ENCODE assay signal across 8 cellular contexts in the genomic region with DNA sequence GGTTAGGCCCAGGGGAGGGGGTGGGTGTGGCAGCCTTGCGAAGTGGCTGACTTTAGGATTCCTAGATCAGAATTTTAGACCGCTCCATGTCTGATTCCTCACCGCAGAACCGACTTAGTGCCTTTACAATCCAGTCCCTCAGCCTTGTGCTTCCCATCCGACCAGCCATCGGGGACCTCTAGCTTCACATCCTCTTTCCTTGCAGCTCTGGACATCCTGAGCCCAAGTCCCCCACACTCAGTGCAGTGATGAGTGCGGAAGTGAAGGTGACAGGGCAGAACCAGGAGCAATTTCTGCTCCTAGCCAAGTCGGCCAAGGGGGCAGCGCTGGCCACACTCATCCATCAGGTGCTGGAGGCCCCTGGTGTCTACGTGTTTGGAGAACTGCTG. TPM values are rescaled to one million over a fixed set of nuclear protein-coding genes. Genes with fewer than 3 reads are reported as not detected.
DNase-seq lines count a peak whose midpoint lies in the region; ATAC-seq and TF ChIP-seq lines count a peak whose summit lies in the region.

No MANE protein-coding gene starts in this region.

- no peaks in the 10 kb centered on the region for H3K9me3 ChIP-seq in lower lobe of right lung

- H3K9me3 Mint-ChIP-seq in activated naive CD4-positive, alpha-beta T cell treated with anti-CD3 and anti-CD28 coated beads, Interleukin-2, amount 10 ng/mL, durations not matched to agents 7 days and 5 days = no peaks in the 10 kb centered on the region

- ATAC-seq in HG03095 (IDR thresholded peaks at IDR 0.05; ENCODE audit: unreplicated experiment) = peak; percentile 30
- peak; percentile 32 to 37 for ATAC-seq in lower lobe of right lung

- no peaks in the 10 kb centered on the region for H3K27me3 ChIP-seq in lower lobe of right lung (ENCODE audit: low read depth)

- H3K36me3 Mint-ChIP-seq in activated naive CD4-positive, alpha-beta T cell treated with anti-CD3 and anti-CD28 coated beads, Interleukin-2, amount 10 ng/mL, durations not matched to agents 7 days and 5 days = peaks cover 14% of the 10 kb centered on the region

- TF ChIP-seq CTCF in lower lobe of right lung (IDR thresholded peaks at IDR 0.05) = no peak

- H3K4me1 Mint-ChIP-seq in activated naive CD4-positive, alpha-beta T cell treated with anti-CD3 and anti-CD28 coated beads, Interleukin-2, amount 10 ng/mL, durations not matched to agents 7 days and 5 days = peaks cover 31% of the 10 kb centered on the region

- intact Hi-C loops in lower lobe of right lung (cut with DNase I) = no loop called here

- H3K36me3 ChIP-seq in lower lobe of right lung = peaks cover 25% of the 10 kb centered on the region

- peak overlapping the region; percentile 88 for H3K4me3 Mint-ChIP-seq in activated naive CD4-positive, alpha-beta T cell treated with anti-CD3 and anti-CD28 coated beads, Interleukin-2, amount 10 ng/mL, durations not matched to agents 7 days and 5 days

- CTCF ChIA-PET in activated naive CD4-positive, alpha-beta T cell treated with anti-CD3 and anti-CD28 coated beads, Interleukin-2, amount 10 ng/mL, durations not matched to agents 7 days and 5 days (lab: Charles Lee) = interaction anchor here (1.0 to 1.7 kb wide), 4 partner anchors 26 to 41 kb away, joined by 4 to 7 read pairs (median 4); a partner anchor contains a TSS

- no peak for DNase-seq in activated naive CD4-positive, alpha-beta T cell treated with anti-CD3 and anti-CD28 coated beads, Interleukin-2, amount 10 ng/mL, durations not matched to agents 7 days and 5 days
- DNase-seq in activated naive CD4-positive, alpha-beta T cell treated with anti-CD3 and anti-CD28 coated beads, Interleukin-2, amount 50 U/mL, for 16 hours = no peak
- DNase-seq in RKO (ENCODE audit: low spot score) (peak; percentile 68), lower lobe of right lung (peak; percentile 53), occipital lobe (lab: John Stamatoyannopoulos, UW) (no peak)
- DNase-seq in central memory CD4-positive, alpha-beta T cell = peak; percentile 27

- peak overlapping the region; percentile 91 for H3K27ac Mint-ChIP-seq in activated naive CD4-positive, alpha-beta T cell treated with anti-CD3 and anti-CD28 coated beads, Interleukin-2, amount 10 ng/mL, durations not matched to agents 7 days and 5 days

- peaks cover 11% of the 10 kb centered on the region for H3K4me1 ChIP-seq in lower lobe of right lung

- peak overlapping the region; percentile 70 for H3K4me3 ChIP-seq in lower lobe of right lung

- H3K27me3 Mint-ChIP-seq in activated naive CD4-positive, alpha-beta T cell treated with anti-CD3 and anti-CD28 coated beads, Interleukin-2, amount 10 ng/mL, durations not matched to agents 7 days and 5 days = peaks cover 8% of the 10 kb centered on the region

- H3K27ac ChIP-seq in lower lobe of right lung (peak overlapping the region; percentile 91), temporal lobe (ENCODE audit: low read depth, low read length) (peak overlapping the region; percentile 80)

RNA-seq across cellular contexts. Expression of a gene that starts 0.6 kb away (rescaled TPM):
- 55.1 TPM for total RNA-seq in lower lobe of right lung
- 19.4 TPM for total RNA-seq in temporal lobe
- total RNA-seq in occipital lobe = 37.1 TPM

RNA-seq across cellular contexts. Expression of a gene that starts 23.8 kb away (rescaled TPM):
- 0.18 TPM for total RNA-seq in lower lobe of right lung
- 3.4 TPM for total RNA-seq in temporal lobe
- 1.2 TPM for total RNA-seq in occipital lobe

RNA-seq across cellular contexts. Expression of a gene that starts 28.5 kb away (rescaled TPM):
- total RNA-seq in lower lobe of right lung (108 TPM), temporal lobe (102 TPM), occipital lobe (81.4 TPM)

RNA-seq across cellular contexts. Expression of a gene that starts 35.2 kb away (rescaled TPM):
- total RNA-seq in lower lobe of right lung (48.7 TPM), temporal lobe (21.4 TPM), occipital lobe (15.1 TPM)

RNA-seq across cellular contexts. Expression of a gene that starts 41.8 kb away (rescaled TPM):
- 267 TPM for total RNA-seq in lower lobe of right lung
- 93.7 TPM for total RNA-seq in temporal lobe
- total RNA-seq in occipital lobe = 26.8 TPM

Comparison
In these comparisons a context has a peak if more than half of its experiments do, and no peak if none do; other contexts are left out.
1. DNase-seq: peak in RKO (single experiment), central memory CD4-positive, alpha-beta T cell (single experiment) and lower lobe of right lung (single experiment); none in activated naive CD4-positive, alpha-beta T cell treated with anti-CD3 and anti-CD28 coated beads, Interleukin-2, amount 10 ng/mL, durations not matched to agents 7 days and 5 days (single experiment), activated naive CD4-positive, alpha-beta T cell treated with anti-CD3 and anti-CD28 coated beads, Interleukin-2, amount 50 U/mL, for 16 hours (single experiment) and occipital lobe (single experiment).